In the genomic region with DNA sequence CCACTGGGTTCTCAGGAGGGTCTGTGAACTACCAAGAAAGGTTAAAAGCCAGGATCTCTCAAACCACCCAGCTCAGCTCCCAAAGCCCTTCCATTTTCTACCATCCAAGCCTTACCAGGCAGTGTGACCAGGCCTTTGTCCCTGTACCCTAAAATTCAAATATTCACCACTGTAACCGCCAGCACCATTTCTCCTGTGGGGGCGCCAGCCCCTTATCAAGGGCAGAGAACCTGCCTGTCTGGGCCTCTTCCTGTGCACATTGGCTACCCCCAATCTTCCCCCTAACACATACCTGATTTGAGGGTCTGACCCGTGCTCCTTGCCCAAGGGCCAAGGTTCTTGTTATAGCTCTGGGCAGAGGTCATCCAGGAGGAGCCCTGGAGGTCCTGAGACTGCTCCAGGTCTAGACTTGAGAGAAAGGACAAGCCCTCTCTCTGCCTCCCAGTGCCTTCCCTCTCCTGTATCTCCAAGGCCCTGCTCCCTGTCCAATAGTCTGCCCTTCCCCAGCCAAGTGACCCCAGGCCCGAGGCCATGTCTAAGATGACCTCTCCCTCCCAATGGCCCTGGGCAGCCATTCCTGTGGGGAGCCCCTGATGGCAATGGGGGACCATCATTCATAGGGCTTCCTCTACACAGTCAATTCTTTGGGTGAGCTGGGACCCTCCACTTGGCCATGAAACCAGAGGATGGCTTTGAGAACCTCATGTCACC, we compare ENCODE assay signal across 28 cellular contexts.
DNase-seq lines count a peak whose midpoint lies in the region; ATAC-seq, FAIRE-seq and TF ChIP-seq lines count a peak whose summit lies in the region.
"Had no signal": no experiment of that assay in that cellular context is flagged by ENCODE, and none has a peak within 500 bp of the region (broad histone marks: within the 10 kb centered on the region; RNA-seq: fewer than 3 reads in every experiment).

No MANE protein-coding gene starts in this region.

- WGBS in neuronal stem cell (ENCODE audit: extremely low coverage in 2 of 2, insufficient read length in 2 of 2, insufficient replicate concordance in 1 of 2), 2 donors, result no CpG with 5 or more reads among the region's 4 CpGs
- WGBS in small intestine, 3 donors, result 91 to 92% (median 92%) methylated on average over 4 of the region's 4 CpGs

- H3K9me2 ChIP-seq in Karpas-422 (replicated peaks; ENCODE audit: insufficient read depth, low read length), result no peaks in the 10 kb centered on the region

- no peaks in the 10 kb centered on the region for H3K79me1 ChIP-seq in neuronal stem cell (ENCODE audit: low read depth, low read length)

- H3K9me3 ChIP-seq in Karpas-422 (ENCODE audit: low read length), result no peaks in the 10 kb centered on the region
- no peaks in the 10 kb centered on the region for H3K9me3 ChIP-seq in WERI-Rb-1 (ENCODE audit: severe bottlenecking)
- H3K9me3 ChIP-seq in neuronal stem cell (replicated peaks in 1 of 2; ENCODE audit: control insufficient read depth in 2 of 2, insufficient read depth in 1 of 2, low read depth in 1 of 2, low read length in 2 of 2), result no peaks in the 10 kb centered on the region
- H3K9me3 ChIP-seq in small intestine (ENCODE audit: control insufficient read depth, low read depth), result no peaks in the 10 kb centered on the region
- no peaks in the 10 kb centered on the region for H3K9me3 ChIP-seq in kidney (ENCODE audit: control insufficient read depth in 1 of 2, low read length in 2 of 2)
- H3K9me3 ChIP-seq: suprapubic skin, uterus had no signal

- no peak overlapping the region for H3K27ac ChIP-seq in Karpas-422 (ENCODE audit: low read length)
- no peak overlapping the region; the same call in 1 of the 2 replicates for H3K27ac ChIP-seq in WERI-Rb-1
- H3K27ac ChIP-seq in neuronal stem cell (replicated peaks; ENCODE audit: low read length), result no peak overlapping the region
- H3K27ac ChIP-seq in small intestine (ENCODE audit: low read depth in 1 of 2, low read length in 1 of 2), result no peak overlapping the region
- H3K27ac ChIP-seq in kidney (ENCODE audit: low read depth in 2 of 2, low read length in 2 of 2), result no peak overlapping the region
- H3K27ac ChIP-seq: brain microvascular endothelial cell, heart left ventricle, right atrium auricular region, suprapubic skin, uterus had no signal

- H4K20me1 ChIP-seq in Karpas-422 (ENCODE audit: insufficient read depth, low read depth, low read length), result no peaks in the 10 kb centered on the region

- no peak for ATAC-seq in GM18498 (IDR thresholded peaks at IDR 0.05; ENCODE audit: unreplicated experiment)
- ATAC-seq: activated T-cell treated with anti-CD3 and anti-CD28 coated beads, Interleukin-2, amount 50 U/mL, for 4 hours; heart left ventricle; left cardiac atrium; stimulated activated naive B cell treated with anti-CD40 and anti-IgM and Interleukin-4, amounts not matched to agents 10 μg/mL and 1 μg/mL and 100 μg/mL, for 72 hours had no signal

- H3K79me2 ChIP-seq in Karpas-422 (ENCODE audit: low read length), result no peaks in the 10 kb centered on the region

- intact Hi-C loops in kidney (cut with DNase I), result no loop called here

- H3K23ac ChIP-seq in neuronal stem cell (ENCODE audit: low read depth, low read length, poor library complexity), result no peak overlapping the region

- DNase-seq in Karpas-422, result peak; percentile 56
- no peak for DNase-seq in WERI-Rb-1
- no peak for DNase-seq in neuronal stem cell (ENCODE audit: low spot score)
- no peak for DNase-seq in small intestine
- no peak for DNase-seq in kidney
- DNase-seq: activated CD4-positive, alpha-beta T cell treated with anti-CD3 and anti-CD28 coated beads for 4 hours; activated T-cell treated with anti-CD3 and anti-CD28 coated beads, Interleukin-2, amount 50 U/mL, for 4 hours; brain microvascular endothelial cell; C1 segment of cervical spinal cord; COR-L47; DMS79; effector memory CD4-positive, alpha-beta T cell; erythroblast; heart left ventricle; left cardiac atrium; mammary epithelial cell; NCI-H1105; NCI-H2029 treated with DMSO at 0.1 percent for 48 hours; NCI-H526; stimulated activated CD4-positive, alpha-beta T cell treated with anti-CD3 and anti-CD28 coated beads, Interleukin-12 subunit alpha, Interleukin-12 subunit beta, amount 100 ng/mL, for 4 hours; stimulated activated CD4-positive, alpha-beta T cell treated with anti-CD3 and anti-CD28 coated beads, Interleukin-4, amount 100 ng/mL, for 1 hour; stimulated activated naive B cell treated with anti-CD40 and anti-IgM and Interleukin-4, amounts not matched to agents 10 μg/mL and 1 μg/mL and 100 μg/mL, for 72 hours; T-helper 2 cell; uterus had no signal

- H3K4me3 ChIP-seq in Karpas-422 (ENCODE audit: low read length) (no peak overlapping the region), WERI-Rb-1 (ENCODE audit: low read depth, low read length) (no peak overlapping the region), neuronal stem cell (ENCODE audit: low read length in 2 of 2) (no peak overlapping the region), small intestine (ENCODE audit: low read depth in 1 of 2, low read length in 2 of 2) (no peak overlapping the region), kidney (ENCODE audit: low read length in 2 of 2) (no peak overlapping the region)
- H3K4me3 ChIP-seq: heart left ventricle, right atrium auricular region, suprapubic skin, uterus had no signal

- H3K4me2 ChIP-seq in Karpas-422 (ENCODE audit: low read depth, low read length, poor library complexity, severe bottlenecking) (no peak overlapping the region), neuronal stem cell (ENCODE audit: insufficient read depth, low read length, poor library complexity, severe bottlenecking) (no peak overlapping the region)

- no peak overlapping the region for H4K91ac ChIP-seq in neuronal stem cell (ENCODE audit: low read depth, low read length, poor library complexity)

- no peak overlapping the region for H3K4ac ChIP-seq in neuronal stem cell (ENCODE audit: low read length)

- H2BK15ac ChIP-seq in neuronal stem cell (ENCODE audit: low read length), result peak overlapping the region; percentile 18

- no peak overlapping the region for H2BK12ac ChIP-seq in neuronal stem cell (ENCODE audit: low read length)

- no peaks in the 10 kb centered on the region for H3K36me3 ChIP-seq in Karpas-422 (ENCODE audit: insufficient read depth, low read length)
- H3K36me3 ChIP-seq in WERI-Rb-1, result no peaks in the 10 kb centered on the region
- H3K36me3 ChIP-seq in neuronal stem cell (replicated peaks in 1 of 2; ENCODE audit: control insufficient read depth in 2 of 2, insufficient read depth in 2 of 2, low read length in 2 of 2), result no peaks in the 10 kb centered on the region
- no peaks in the 10 kb centered on the region for H3K36me3 ChIP-seq in small intestine (ENCODE audit: control insufficient read depth in 2 of 2, insufficient read depth in 2 of 2, low read length in 2 of 2)
- H3K36me3 ChIP-seq in kidney (ENCODE audit: control insufficient read depth in 1 of 2, insufficient read depth in 2 of 2, low read length in 2 of 2), result no peaks in the 10 kb centered on the region
- H3K36me3 ChIP-seq: brain microvascular endothelial cell, heart left ventricle, right atrium auricular region, suprapubic skin, uterus had no signal

- no peak overlapping the region for H2BK120ac ChIP-seq in neuronal stem cell (ENCODE audit: low read depth, low read length)

- peak overlapping the region; percentile 56 for H3K18ac ChIP-seq in neuronal stem cell (ENCODE audit: low read length)

- H3K27me3 ChIP-seq in Karpas-422 (ENCODE audit: low read length) (no peaks in the 10 kb centered on the region), WERI-Rb-1 (ENCODE audit: insufficient read depth, low read depth, severe bottlenecking) (no peaks in the 10 kb centered on the region), neuronal stem cell (ENCODE audit: control insufficient read depth in 3 of 3, insufficient read depth in 3 of 3, low read depth in 1 of 3, low read length in 3 of 3) (peaks cover 0 to 31% (median 0%) of the 10 kb centered on the region in 3 experiments), small intestine (ENCODE audit: control insufficient read depth in 2 of 2, insufficient read depth in 2 of 2, low read length in 2 of 2) (no peaks in the 10 kb centered on the region)
- H3K27me3 ChIP-seq: heart left ventricle, right atrium auricular region, suprapubic skin, uterus had no signal

- TF ChIP-seq CTCF in GM12873 (IDR thresholded peaks at IDR 0.05; ENCODE audit: insufficient read depth, low read depth, low read length, missing control alignments) (peak; percentile 31), WERI-Rb-1 (IDR thresholded peaks at IDR 0.05; ENCODE audit: low read depth, low read length) (0 out of 2 replicates have a peak, but pooled peaks have one; percentile 20), kidney (IDR thresholded peaks at IDR 0.05; ENCODE audit: borderline replicate concordance, extremely low read depth, insufficient read depth) (no peak)

- H3K4me1 ChIP-seq in Karpas-422 (ENCODE audit: low read length) (no peaks in the 10 kb centered on the region), neuronal stem cell (ENCODE audit: control insufficient read depth in 2 of 2, insufficient read depth in 1 of 2, low read depth in 1 of 2, low read length in 2 of 2) (peaks cover 20 to 27% of the 10 kb centered on the region in 2 donors), small intestine (ENCODE audit: control insufficient read depth in 2 of 2, insufficient read depth in 1 of 2, low read depth in 1 of 2, low read length in 1 of 2) (peaks cover 2 to 3% of the 10 kb centered on the region in 2 donors), kidney (ENCODE audit: control insufficient read depth in 1 of 2, insufficient read depth in 1 of 2, low read depth in 1 of 2, low read length in 2 of 2) (peaks cover 0 to 4% of the 10 kb centered on the region in 2 donors)

- peak overlapping the region; percentile 23 for H2AK5ac ChIP-seq in neuronal stem cell (ENCODE audit: low read depth, low read length)

- H3K9ac ChIP-seq in Karpas-422 (ENCODE audit: low read length) (no peak overlapping the region), neuronal stem cell (ENCODE audit: low read depth, low read length, poor library complexity) (no peak overlapping the region), kidney (ENCODE audit: low read length in 2 of 2) (no peak overlapping the region)

- no peak overlapping the region for H2AFZ ChIP-seq in Karpas-422 (ENCODE audit: low read length)
- H2AFZ ChIP-seq in neuronal stem cell (ENCODE audit: low read length), result no peak overlapping the region

- no peak overlapping the region for H2BK5ac ChIP-seq in neuronal stem cell (ENCODE audit: low read length)

- H4K8ac ChIP-seq in neuronal stem cell (ENCODE audit: low read depth, low read length), result no peak overlapping the region

- FAIRE-seq in small intestine (lab: Jason Lieb, UNC), result no peak
- FAIRE-seq in kidney (lab: Jason Lieb, UNC), result no peak

- no peak overlapping the region for H3K14ac ChIP-seq in neuronal stem cell (ENCODE audit: low read length)
